8 cellular contexts compared by ENCODE assay signal in genomic region chr18:70337139-70337972, GRCh38. TPM values are rescaled to one million over a fixed set of nuclear protein-coding genes. Genes with fewer than 3 reads are reported as not detected.
DNase-seq lines count a peak whose midpoint lies in the region; ATAC-seq, FAIRE-seq and TF ChIP-seq lines count a peak whose summit lies in the region.

No MANE protein-coding gene starts in this region.

- H3K4me3 ChIP-seq in epithelial cell of proximal tubule (ENCODE audit: low read depth, low read length) (no peak overlapping the region), osteoblast (ENCODE audit: insufficient read depth, low read length) (no peak overlapping the region)

- H2AFZ ChIP-seq in osteoblast (ENCODE audit: low read length): no peak overlapping the region

- peak overlapping the region; percentile 35 for H3K27ac ChIP-seq in osteoblast (ENCODE audit: low read depth, low read length)

- peaks cover 36% of the 10 kb centered on the region for H3K4me1 ChIP-seq in osteoblast (ENCODE audit: insufficient read depth, low read length)

- no peak for FAIRE-seq in GM19239 (lab: Jason Lieb, UNC)

- peak overlapping the region; percentile 28 for H3K4me2 ChIP-seq in osteoblast (ENCODE audit: insufficient read depth, low read length)

- peaks cover 20% of the 10 kb centered on the region for H3K36me3 ChIP-seq in osteoblast (ENCODE audit: insufficient read depth, low read length)

- no peak for TF ChIP-seq CTCF in epithelial cell of proximal tubule (conservative IDR thresholded peaks at IDR 0.05; ENCODE audit: low read depth, low read length)
- no peak for TF ChIP-seq CTCF in osteoblast (IDR thresholded peaks at IDR 0.05; ENCODE audit: extremely low read depth, low read depth, low read length)

- H4K20me1 ChIP-seq in osteoblast (ENCODE audit: insufficient read depth, low read length): no peaks in the 10 kb centered on the region

- no peaks in the 10 kb centered on the region for H3K79me2 ChIP-seq in osteoblast (ENCODE audit: insufficient read depth, low read length)

- no peaks in the 10 kb centered on the region for H3K27me3 ChIP-seq in osteoblast (ENCODE audit: insufficient read depth, low read length)

- peak; percentile 71 for ATAC-seq in GM18499 (IDR thresholded peaks at IDR 0.05; ENCODE audit: insufficient read depth, unreplicated experiment)

- no peaks in the 10 kb centered on the region for H3K9me3 ChIP-seq in osteoblast (ENCODE audit: low read depth, low read length)

- DNase-seq in NCI-H460 (ENCODE audit: extremely low read depth, low read depth) (peak; percentile 81), epithelial cell of proximal tubule (ENCODE audit: low read depth) (peak; percentile 71), osteoblast (ENCODE audit: insufficient read length, low spot score, missing footprints) (peak; percentile 73), middle frontal gyrus (ENCODE audit: extremely low spot score, low spot score) (no peak), hippocampal formation (lab: John Stamatoyannopoulos, UW) (no peak), GM19239 (ENCODE audit: insufficient read length, low spot score) (no peak), NCI-H1105 (lab: John Stamatoyannopoulos, UW) (no peak)

RNA-seq across cellular contexts. Expression of gene SOCS6, which starts 48.5 kb away (rescaled TPM):
- total RNA-seq in NCI-H460 (2014; rRNA removed; shearing (Covaris generic)): 22.4 and 22.5 TPM in 2 replicates
- polyA plus RNA-seq in NCI-H460 (2014; cell fraction: nucleus; rRNA removed): 10.6 and 12.2 TPM in 2 replicates
- 12.3 and 13.9 TPM in 2 replicates for total RNA-seq in epithelial cell of proximal tubule
- 33.6 and 38.7 TPM in 2 replicates for total RNA-seq in osteoblast

Comparison
In these comparisons a context has a peak if more than half of its experiments do, and no peak if none do; other contexts are left out.
1. DNase-seq: peak in NCI-H460 (single experiment), epithelial cell of proximal tubule (single experiment) and osteoblast (single experiment); none in middle frontal gyrus (single experiment), hippocampal formation (0 of 2), GM19239 (single experiment) and NCI-H1105 (single experiment).